Comparison of ENCODE assay signal across 8 cellular contexts in the genomic region with DNA sequence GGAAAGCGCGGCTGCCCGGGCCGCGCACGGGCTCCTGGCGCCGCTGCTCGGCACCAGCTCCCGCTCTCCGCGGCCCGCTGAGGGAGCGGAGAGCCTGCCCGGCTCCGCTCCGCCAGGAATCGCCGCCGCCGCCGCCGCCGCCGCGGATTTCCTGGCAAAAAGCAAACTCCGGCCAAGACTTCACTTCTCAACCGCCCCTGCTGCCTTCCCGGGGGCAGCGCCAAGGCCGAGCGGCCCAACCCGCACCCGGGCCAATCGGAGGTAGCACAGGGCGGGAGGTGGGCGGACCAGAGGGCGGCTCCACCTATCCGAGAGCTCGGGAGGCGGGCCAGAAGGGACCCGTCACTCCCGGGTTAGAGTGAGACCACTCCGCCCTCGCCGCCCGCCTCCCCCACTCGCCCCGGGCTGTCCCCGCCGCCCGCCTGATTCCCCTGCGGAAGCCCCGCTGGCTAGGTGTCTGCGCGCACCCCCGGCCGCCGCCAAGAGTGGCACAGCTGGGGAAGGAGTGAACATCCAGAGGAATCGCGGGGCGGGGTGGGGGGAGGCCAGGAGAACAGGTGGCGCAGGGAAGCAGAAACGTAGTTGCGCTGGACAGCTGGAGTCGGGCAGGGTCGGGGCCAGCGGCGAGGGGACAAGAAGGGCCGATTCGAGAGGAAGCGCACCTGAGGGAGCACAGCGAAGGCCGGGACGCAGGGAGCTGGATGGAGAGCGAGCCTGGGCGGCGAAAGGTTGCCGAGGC. TPM values are rescaled to one million over a fixed set of nuclear protein-coding genes. Genes with fewer than 3 reads are reported as not detected.
DNase-seq lines count a peak whose midpoint lies in the region; TF ChIP-seq lines count a peak whose summit lies in the region.

Gene LNX2 (minus strand): TSS at position 153 of the 739 bp plus-strand sequence. CDS start 38,826 bp downstream, outside the sequence.

- H3K4me3 ChIP-seq in SK-N-MC = peak within 1 kb of the TSS; percentile 95

- peaks cover 3% of the 10 kb centered on the region for H3K27me3 Mint-ChIP-seq in HFFc6 (ENCODE audit: insufficient read depth)
- no peaks in the 10 kb centered on the region for H3K27me3 Mint-ChIP-seq in activated naive CD4-positive, alpha-beta T cell treated with anti-CD3 and anti-CD28 coated beads, Interleukin-2, amount 50 U/mL, for 24 hours

- H3K9ac ChIP-seq in SK-N-MC (ENCODE audit: insufficient read length) = peak within 1 kb of the TSS; percentile 75

- H3K36me3 ChIP-seq in SK-N-MC (ENCODE audit: insufficient read depth, low read length) = peaks cover 25% of the 10 kb centered on the region

- H3K27ac ChIP-seq in SK-N-MC = peak within 1 kb of the TSS; percentile 60; the same call in 1 of the 2 replicates
- peak within 1 kb of the TSS; percentile 65 for H3K27ac ChIP-seq in temporal lobe (ENCODE audit: low read depth, low read length)

- H3K4me1 Mint-ChIP-seq in HFFc6 (ENCODE audit: low read depth) = peaks cover 50% of the 10 kb centered on the region
- peaks cover 62% of the 10 kb centered on the region for H3K4me1 Mint-ChIP-seq in activated naive CD4-positive, alpha-beta T cell treated with anti-CD3 and anti-CD28 coated beads, Interleukin-2, amount 50 U/mL, for 24 hours

- DNase-seq in GM04504 (ENCODE audit: low read depth) (peak; percentile 92), HFFc6 (peak; percentile 95), NCI-H1048 (lab: John Stamatoyannopoulos, UW) (peak; percentile 85), SK-N-MC (ENCODE audit: low read depth, low spot score) (no peak), globus pallidus (ENCODE audit: low spot score) (peak; percentile 97), occipital lobe (lab: John Stamatoyannopoulos, UW) (peak; percentile 97)

- no peaks in the 10 kb centered on the region for H3K9me3 Mint-ChIP-seq in HFFc6
- peaks cover 5% of the 10 kb centered on the region for H3K9me3 Mint-ChIP-seq in activated naive CD4-positive, alpha-beta T cell treated with anti-CD3 and anti-CD28 coated beads, Interleukin-2, amount 50 U/mL, for 24 hours

- H3K36me3 Mint-ChIP-seq in HFFc6 (ENCODE audit: low read depth) = peaks cover 28% of the 10 kb centered on the region
- peaks cover 20% of the 10 kb centered on the region for H3K36me3 Mint-ChIP-seq in activated naive CD4-positive, alpha-beta T cell treated with anti-CD3 and anti-CD28 coated beads, Interleukin-2, amount 50 U/mL, for 24 hours

- H3K9me3 ChIP-seq in SK-N-MC (ENCODE audit: low read depth, low read length) = no peaks in the 10 kb centered on the region

- no peak; the same call in 1 of the 2 replicates for TF ChIP-seq CTCF in HFFc6 (IDR thresholded peaks at IDR 0.05)

- peak within 1 kb of the TSS; percentile 97 for H3K4me3 Mint-ChIP-seq in HFFc6
- peak within 1 kb of the TSS; percentile 95 for H3K4me3 Mint-ChIP-seq in activated naive CD4-positive, alpha-beta T cell treated with anti-CD3 and anti-CD28 coated beads, Interleukin-2, amount 50 U/mL, for 24 hours

- peak within 1 kb of the TSS; percentile 87 for H3K27ac Mint-ChIP-seq in HFFc6
- peak within 1 kb of the TSS; percentile 89 for H3K27ac Mint-ChIP-seq in activated naive CD4-positive, alpha-beta T cell treated with anti-CD3 and anti-CD28 coated beads, Interleukin-2, amount 50 U/mL, for 24 hours

RNA-seq across cellular contexts. Expression of gene LNX2, which starts in this region (rescaled TPM):
- 1 to 10 TPM; 3.9 to 5.3 (median 5.2) TPM for total RNA-seq in HFFc6 (2021; fragmentation: NEBNext Ultra II Directional; extraction: Animal tissue kit (Norgen Biotek cat#: 25700))
- total RNA-seq in occipital lobe = 8.1 TPM
- 8.1 TPM for total RNA-seq in temporal lobe
